Comparison of ENCODE assay signal across 1 cellular context in genomic region chr19:44611812-44612295, GRCh38.
A peak's percentile ranks its signal among the peaks of the same experiment; 100 is the strongest.
TF ChIP-seq lines count a peak whose summit lies in the region.

No MANE protein-coding gene starts in this region.

TF ChIP-seq in HepG2, 621 proteins besides CTCF, POLR2A, EP300 and RAD21 (continued from another document and continues in another):
- TF ChIP-seq, protein P1, sequence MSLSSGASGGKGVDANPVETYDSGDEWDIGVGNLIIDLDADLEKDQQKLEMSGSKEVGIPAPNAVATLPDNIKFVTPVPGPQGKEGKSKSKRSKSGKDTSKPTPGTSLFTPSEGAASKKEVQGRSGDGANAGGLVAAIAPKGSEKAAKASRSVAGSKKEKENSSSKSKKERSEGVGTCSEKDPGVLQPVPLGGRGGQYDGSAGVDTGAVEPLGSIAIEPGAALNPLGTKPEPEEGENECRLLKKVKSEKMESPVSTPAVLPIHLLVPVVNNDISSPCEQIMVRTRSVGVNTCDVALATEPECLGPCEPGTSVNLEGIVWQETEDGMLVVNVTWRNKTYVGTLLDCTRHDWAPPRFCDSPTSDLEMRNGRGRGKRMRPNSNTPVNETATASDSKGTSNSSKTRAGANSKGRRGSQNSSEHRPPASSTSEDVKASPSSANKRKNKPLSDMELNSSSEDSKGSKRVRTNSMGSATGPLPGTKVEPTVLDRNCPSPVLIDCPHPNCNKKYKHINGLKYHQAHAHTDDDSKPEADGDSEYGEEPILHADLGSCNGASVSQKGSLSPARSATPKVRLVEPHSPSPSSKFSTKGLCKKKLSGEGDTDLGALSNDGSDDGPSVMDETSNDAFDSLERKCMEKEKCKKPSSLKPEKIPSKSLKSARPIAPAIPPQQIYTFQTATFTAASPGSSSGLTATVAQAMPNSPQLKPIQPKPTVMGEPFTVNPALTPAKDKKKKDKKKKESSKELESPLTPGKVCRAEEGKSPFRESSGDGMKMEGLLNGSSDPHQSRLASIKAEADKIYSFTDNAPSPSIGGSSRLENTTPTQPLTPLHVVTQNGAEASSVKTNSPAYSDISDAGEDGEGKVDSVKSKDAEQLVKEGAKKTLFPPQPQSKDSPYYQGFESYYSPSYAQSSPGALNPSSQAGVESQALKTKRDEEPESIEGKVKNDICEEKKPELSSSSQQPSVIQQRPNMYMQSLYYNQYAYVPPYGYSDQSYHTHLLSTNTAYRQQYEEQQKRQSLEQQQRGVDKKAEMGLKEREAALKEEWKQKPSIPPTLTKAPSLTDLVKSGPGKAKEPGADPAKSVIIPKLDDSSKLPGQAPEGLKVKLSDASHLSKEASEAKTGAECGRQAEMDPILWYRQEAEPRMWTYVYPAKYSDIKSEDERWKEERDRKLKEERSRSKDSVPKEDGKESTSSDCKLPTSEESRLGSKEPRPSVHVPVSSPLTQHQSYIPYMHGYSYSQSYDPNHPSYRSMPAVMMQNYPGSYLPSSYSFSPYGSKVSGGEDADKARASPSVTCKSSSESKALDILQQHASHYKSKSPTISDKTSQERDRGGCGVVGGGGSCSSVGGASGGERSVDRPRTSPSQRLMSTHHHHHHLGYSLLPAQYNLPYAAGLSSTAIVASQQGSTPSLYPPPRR (CRISPR knock-in tag; IDR thresholded peaks at IDR 0.05; ENCODE audit: borderline replicate concordance): no peak
- TF ChIP-seq TARDBP (CRISPR knock-in tag; IDR thresholded peaks at IDR 0.05) (no peak), LRRFIP1 (CRISPR knock-in tag; conservative IDR thresholded peaks at IDR 0.05) (no peak), KDM1A (CRISPR knock-in tag; IDR thresholded peaks at IDR 0.05) (no peak), GATAD2A (CRISPR knock-in tag; IDR thresholded peaks at IDR 0.05) (peak; percentile 82), ZNF160 (CRISPR knock-in tag; IDR thresholded peaks at IDR 0.05) (no peak), PTBP1 (IDR thresholded peaks at IDR 0.05; ENCODE audit: low read depth, low read length, poor library complexity, severe bottlenecking) (no peak), ZNF879 (CRISPR knock-in tag; IDR thresholded peaks at IDR 0.05) (no peak), ZFP36L1 (CRISPR knock-in tag; IDR thresholded peaks at IDR 0.05) (no peak), MED13 (CRISPR knock-in tag; IDR thresholded peaks at IDR 0.05) (no peak), IRF2 (CRISPR knock-in tag; IDR thresholded peaks at IDR 0.05) (no peak), TRIM24 (CRISPR knock-in tag; IDR thresholded peaks at IDR 0.05) (no peak), ZNF543 (CRISPR knock-in tag; IDR thresholded peaks at IDR 0.05) (no peak), FOXM1 (CRISPR knock-in tag; IDR thresholded peaks at IDR 0.05) (no peak), ZKSCAN1 (IDR thresholded peaks at IDR 0.05; ENCODE audit: low read length) (peak; percentile 44; the same call in 1 of the 2 replicates), SMAD1 (CRISPR knock-in tag; IDR thresholded peaks at IDR 0.05; ENCODE audit: borderline replicate concordance, low read depth) (no peak), FOSL2 (CRISPR knock-in tag; IDR thresholded peaks at IDR 0.05) (peak; percentile 6; the same call in 1 of the 2 replicates), CC2D1A (CRISPR knock-in tag; IDR thresholded peaks at IDR 0.05) (no peak), SAFB2 (CRISPR knock-in tag; IDR thresholded peaks at IDR 0.05; ENCODE audit: borderline replicate concordance, low read depth) (no peak), ZMYM3 (CRISPR knock-in tag; IDR thresholded peaks at IDR 0.05) (peak; percentile 78; the same call in 1 of the 2 replicates), ZNF850 (CRISPR knock-in tag; conservative IDR thresholded peaks at IDR 0.05) (no peak), SIX4 (CRISPR knock-in tag; IDR thresholded peaks at IDR 0.05) (no peak), ZNF790 (CRISPR knock-in tag; IDR thresholded peaks at IDR 0.05; ENCODE audit: borderline replicate concordance) (no peak), ZNF546 (CRISPR knock-in tag; conservative IDR thresholded peaks at IDR 0.05) (no peak), ZNF703 (CRISPR knock-in tag; IDR thresholded peaks at IDR 0.05; ENCODE audit: borderline replicate concordance) (no peak), ATM (IDR thresholded peaks at IDR 0.05; ENCODE audit: borderline replicate concordance) (no peak), NCOA2 (CRISPR knock-in tag; IDR thresholded peaks at IDR 0.05) (peak; percentile 68), TEF (CRISPR knock-in tag; IDR thresholded peaks at IDR 0.05) (no peak), ZNF691 (CRISPR knock-in tag; IDR thresholded peaks at IDR 0.05; ENCODE audit: borderline replicate concordance, low read depth) (no peak), ZNF556 (CRISPR knock-in tag; IDR thresholded peaks at IDR 0.05; ENCODE audit: borderline replicate concordance) (no peak), ZFP37 (CRISPR knock-in tag; IDR thresholded peaks at IDR 0.05; ENCODE audit: borderline replicate concordance) (no peak)
- TF ChIP-seq, protein P2, sequence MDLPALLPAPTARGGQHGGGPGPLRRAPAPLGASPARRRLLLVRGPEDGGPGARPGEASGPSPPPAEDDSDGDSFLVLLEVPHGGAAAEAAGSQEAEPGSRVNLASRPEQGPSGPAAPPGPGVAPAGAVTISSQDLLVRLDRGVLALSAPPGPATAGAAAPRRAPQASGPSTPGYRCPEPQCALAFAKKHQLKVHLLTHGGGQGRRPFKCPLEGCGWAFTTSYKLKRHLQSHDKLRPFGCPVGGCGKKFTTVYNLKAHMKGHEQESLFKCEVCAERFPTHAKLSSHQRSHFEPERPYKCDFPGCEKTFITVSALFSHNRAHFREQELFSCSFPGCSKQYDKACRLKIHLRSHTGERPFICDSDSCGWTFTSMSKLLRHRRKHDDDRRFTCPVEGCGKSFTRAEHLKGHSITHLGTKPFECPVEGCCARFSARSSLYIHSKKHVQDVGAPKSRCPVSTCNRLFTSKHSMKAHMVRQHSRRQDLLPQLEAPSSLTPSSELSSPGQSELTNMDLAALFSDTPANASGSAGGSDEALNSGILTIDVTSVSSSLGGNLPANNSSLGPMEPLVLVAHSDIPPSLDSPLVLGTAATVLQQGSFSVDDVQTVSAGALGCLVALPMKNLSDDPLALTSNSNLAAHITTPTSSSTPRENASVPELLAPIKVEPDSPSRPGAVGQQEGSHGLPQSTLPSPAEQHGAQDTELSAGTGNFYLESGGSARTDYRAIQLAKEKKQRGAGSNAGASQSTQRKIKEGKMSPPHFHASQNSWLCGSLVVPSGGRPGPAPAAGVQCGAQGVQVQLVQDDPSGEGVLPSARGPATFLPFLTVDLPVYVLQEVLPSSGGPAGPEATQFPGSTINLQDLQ (CRISPR knock-in tag; IDR thresholded peaks at IDR 0.05): no peak
- TF ChIP-seq, protein P3, sequence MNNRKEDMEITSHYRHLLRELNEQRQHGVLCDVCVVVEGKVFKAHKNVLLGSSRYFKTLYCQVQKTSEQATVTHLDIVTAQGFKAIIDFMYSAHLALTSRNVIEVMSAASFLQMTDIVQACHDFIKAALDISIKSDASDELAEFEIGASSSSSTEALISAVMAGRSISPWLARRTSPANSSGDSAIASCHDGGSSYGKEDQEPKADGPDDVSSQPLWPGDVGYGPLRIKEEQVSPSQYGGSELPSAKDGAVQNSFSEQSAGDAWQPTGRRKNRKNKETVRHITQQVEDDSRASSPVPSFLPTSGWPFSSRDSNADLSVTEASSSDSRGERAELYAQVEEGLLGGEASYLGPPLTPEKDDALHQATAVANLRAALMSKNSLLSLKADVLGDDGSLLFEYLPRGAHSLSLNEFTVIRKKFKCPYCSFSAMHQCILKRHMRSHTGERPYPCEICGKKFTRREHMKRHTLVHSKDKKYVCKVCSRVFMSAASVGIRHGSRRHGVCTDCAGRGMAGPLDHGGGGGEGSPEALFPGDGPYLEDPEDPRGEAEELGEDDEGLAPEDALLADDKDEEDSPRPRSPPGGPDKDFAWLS (CRISPR knock-in tag; IDR thresholded peaks at IDR 0.05; ENCODE audit: borderline replicate concordance): no peak
- TF ChIP-seq, protein P4, sequence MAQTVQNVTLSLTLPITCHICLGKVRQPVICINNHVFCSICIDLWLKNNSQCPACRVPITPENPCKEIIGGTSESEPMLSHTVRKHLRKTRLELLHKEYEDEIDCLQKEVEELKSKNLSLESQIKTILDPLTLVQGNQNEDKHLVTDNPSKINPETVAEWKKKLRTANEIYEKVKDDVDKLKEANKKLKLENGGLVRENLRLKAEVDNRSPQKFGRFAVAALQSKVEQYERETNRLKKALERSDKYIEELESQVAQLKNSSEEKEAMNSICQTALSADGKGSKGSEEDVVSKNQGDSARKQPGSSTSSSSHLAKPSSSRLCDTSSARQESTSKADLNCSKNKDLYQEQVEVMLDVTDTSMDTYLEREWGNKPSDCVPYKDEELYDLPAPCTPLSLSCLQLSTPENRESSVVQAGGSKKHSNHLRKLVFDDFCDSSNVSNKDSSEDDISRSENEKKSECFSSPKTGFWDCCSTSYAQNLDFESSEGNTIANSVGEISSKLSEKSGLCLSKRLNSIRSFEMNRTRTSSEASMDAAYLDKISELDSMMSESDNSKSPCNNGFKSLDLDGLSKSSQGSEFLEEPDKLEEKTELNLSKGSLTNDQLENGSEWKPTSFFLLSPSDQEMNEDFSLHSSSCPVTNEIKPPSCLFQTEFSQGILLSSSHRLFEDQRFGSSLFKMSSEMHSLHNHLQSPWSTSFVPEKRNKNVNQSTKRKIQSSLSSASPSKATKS (CRISPR knock-in tag; IDR thresholded peaks at IDR 0.05): no peak
- TF ChIP-seq, protein P5, sequence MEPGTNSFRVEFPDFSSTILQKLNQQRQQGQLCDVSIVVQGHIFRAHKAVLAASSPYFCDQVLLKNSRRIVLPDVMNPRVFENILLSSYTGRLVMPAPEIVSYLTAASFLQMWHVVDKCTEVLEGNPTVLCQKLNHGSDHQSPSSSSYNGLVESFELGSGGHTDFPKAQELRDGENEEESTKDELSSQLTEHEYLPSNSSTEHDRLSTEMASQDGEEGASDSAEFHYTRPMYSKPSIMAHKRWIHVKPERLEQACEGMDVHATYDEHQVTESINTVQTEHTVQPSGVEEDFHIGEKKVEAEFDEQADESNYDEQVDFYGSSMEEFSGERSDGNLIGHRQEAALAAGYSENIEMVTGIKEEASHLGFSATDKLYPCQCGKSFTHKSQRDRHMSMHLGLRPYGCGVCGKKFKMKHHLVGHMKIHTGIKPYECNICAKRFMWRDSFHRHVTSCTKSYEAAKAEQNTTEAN (CRISPR knock-in tag; conservative IDR thresholded peaks at IDR 0.05): no peak
